Comparison of ENCODE assay signal across 9 cellular contexts in genomic region chr9:133112361-133113026, GRCh38. TPM values are rescaled to one million over a fixed set of nuclear protein-coding genes. Genes with fewer than 3 reads are reported as not detected.
DNase-seq lines count a peak whose midpoint lies in the region; ATAC-seq and TF ChIP-seq lines count a peak whose summit lies in the region.
"Had no signal": no experiment of that assay in that cellular context is flagged by ENCODE, and none has a peak within 500 bp of the region (broad histone marks: within the 10 kb centered on the region; RNA-seq: fewer than 3 reads in every experiment).

No MANE protein-coding gene starts in this region.

- peak; percentile 61 for DNase-seq in HK-2 (ENCODE audit: unreplicated experiment)
- DNase-seq in WERI-Rb-1: peak; percentile 17
- DNase-seq in right atrium auricular region (ENCODE audit: low spot score): no peak
- DNase-seq in stimulated activated effector memory CD8-positive, alpha-beta T cell treated with anti-CD3 and anti-CD28 coated beads, Interleukin-12 subunit alpha, Interleukin-12 subunit beta, amount 100 ng/mL, for 72 hours (ENCODE audit: low spot score in 2 of 2): no peak
- DNase-seq in AG08396 (ENCODE audit: low spot score): no peak
- no peak for DNase-seq in NCI-H187 (lab: John Stamatoyannopoulos, UW)

- peaks cover 85% of the 10 kb centered on the region for H3K36me3 Mint-ChIP-seq in stimulated activated effector memory CD8-positive, alpha-beta T cell treated with anti-CD3 and anti-CD28 coated beads, Interleukin-12 subunit alpha, Interleukin-12 subunit beta, amount 100 ng/mL, for 72 hours

- peak; percentile 3 for ATAC-seq in stimulated activated effector memory CD8-positive, alpha-beta T cell treated with anti-CD3 and anti-CD28 coated beads, Interleukin-12 subunit alpha, Interleukin-12 subunit beta, amount 100 ng/mL, for 72 hours
- no peak for ATAC-seq in GM21786 (IDR thresholded peaks at IDR 0.05; ENCODE audit: unreplicated experiment)
- no peak for ATAC-seq in HG03025 (IDR thresholded peaks at IDR 0.05; ENCODE audit: low FRiP score, unreplicated experiment)

- H3K4me3 Mint-ChIP-seq in stimulated activated effector memory CD8-positive, alpha-beta T cell treated with anti-CD3 and anti-CD28 coated beads, Interleukin-12 subunit alpha, Interleukin-12 subunit beta, amount 100 ng/mL, for 72 hours: peak overlapping the region; percentile 73

- H3K4me1 Mint-ChIP-seq in stimulated activated effector memory CD8-positive, alpha-beta T cell treated with anti-CD3 and anti-CD28 coated beads, Interleukin-12 subunit alpha, Interleukin-12 subunit beta, amount 100 ng/mL, for 72 hours: peaks cover 62% of the 10 kb centered on the region

- H3K4me3 ChIP-seq in WERI-Rb-1 (ENCODE audit: low read depth, low read length): no peak overlapping the region
- no peak overlapping the region for H3K4me3 ChIP-seq in right atrium auricular region
- H3K4me3 ChIP-seq: prostate gland had no signal

- H3K27ac ChIP-seq in WERI-Rb-1: peak overlapping the region; percentile 82
- H3K27ac ChIP-seq in right atrium auricular region: peak overlapping the region; percentile 77 to 89
- H3K27ac ChIP-seq: prostate gland had no signal

- no peak for TF ChIP-seq CTCF in WERI-Rb-1 (IDR thresholded peaks at IDR 0.05; ENCODE audit: low read depth, low read length)
- TF ChIP-seq CTCF in right atrium auricular region (IDR thresholded peaks at IDR 0.05): no peak

- peak overlapping the region; percentile 90 for H3K27ac Mint-ChIP-seq in stimulated activated effector memory CD8-positive, alpha-beta T cell treated with anti-CD3 and anti-CD28 coated beads, Interleukin-12 subunit alpha, Interleukin-12 subunit beta, amount 100 ng/mL, for 72 hours

- peaks cover 0 to 62% of the 10 kb centered on the region in 2 donors for H3K4me1 ChIP-seq in right atrium auricular region

- no peaks in the 10 kb centered on the region for H3K9me3 ChIP-seq in WERI-Rb-1 (ENCODE audit: severe bottlenecking)
- H3K9me3 ChIP-seq in right atrium auricular region: no peaks in the 10 kb centered on the region
- H3K9me3 ChIP-seq: prostate gland had no signal

- H3K9me3 Mint-ChIP-seq in stimulated activated effector memory CD8-positive, alpha-beta T cell treated with anti-CD3 and anti-CD28 coated beads, Interleukin-12 subunit alpha, Interleukin-12 subunit beta, amount 100 ng/mL, for 72 hours: no peaks in the 10 kb centered on the region

- H3K27me3 ChIP-seq in WERI-Rb-1 (ENCODE audit: insufficient read depth, low read depth, severe bottlenecking) (no peaks in the 10 kb centered on the region), right atrium auricular region (no peaks in the 10 kb centered on the region)

- H3K36me3 ChIP-seq in WERI-Rb-1: peaks cover 45% of the 10 kb centered on the region
- peaks cover 42% of the 10 kb centered on the region for H3K36me3 ChIP-seq in right atrium auricular region

RNA-seq across cellular contexts. Expression of gene RALGDS, which starts 8.5 kb away (rescaled TPM):
- 10 to 100 TPM; 26.7 to 30.1 TPM for total RNA-seq in right atrium auricular region

RNA-seq across cellular contexts. Expression of gene CEL, which starts 50.7 kb away (rescaled TPM):
- total RNA-seq in right atrium auricular region: 1 to 10 TPM in 1 of 2 donors, under 1 TPM in 1; 0.94 to 1.9 TPM

RNA-seq across cellular contexts. Expression of gene GBGT1, which starts 51.2 kb away (rescaled TPM):
- 10 to 100 TPM; 15.5 to 16.8 TPM for total RNA-seq in right atrium auricular region

Comparison
In these comparisons a context has a peak if more than half of its experiments do, and no peak if none do; other contexts are left out.
1. DNase-seq: peak in HK-2 (single experiment) and WERI-Rb-1 (single experiment); none in right atrium auricular region (single experiment), stimulated activated effector memory CD8-positive, alpha-beta T cell treated with anti-CD3 and anti-CD28 coated beads, Interleukin-12 subunit alpha, Interleukin-12 subunit beta, amount 100 ng/mL, for 72 hours (0 of 2), AG08396 (single experiment) and NCI-H187 (0 of 2).